Comparison of ENCODE assay signal across 21 cellular contexts in the genomic region with DNA sequence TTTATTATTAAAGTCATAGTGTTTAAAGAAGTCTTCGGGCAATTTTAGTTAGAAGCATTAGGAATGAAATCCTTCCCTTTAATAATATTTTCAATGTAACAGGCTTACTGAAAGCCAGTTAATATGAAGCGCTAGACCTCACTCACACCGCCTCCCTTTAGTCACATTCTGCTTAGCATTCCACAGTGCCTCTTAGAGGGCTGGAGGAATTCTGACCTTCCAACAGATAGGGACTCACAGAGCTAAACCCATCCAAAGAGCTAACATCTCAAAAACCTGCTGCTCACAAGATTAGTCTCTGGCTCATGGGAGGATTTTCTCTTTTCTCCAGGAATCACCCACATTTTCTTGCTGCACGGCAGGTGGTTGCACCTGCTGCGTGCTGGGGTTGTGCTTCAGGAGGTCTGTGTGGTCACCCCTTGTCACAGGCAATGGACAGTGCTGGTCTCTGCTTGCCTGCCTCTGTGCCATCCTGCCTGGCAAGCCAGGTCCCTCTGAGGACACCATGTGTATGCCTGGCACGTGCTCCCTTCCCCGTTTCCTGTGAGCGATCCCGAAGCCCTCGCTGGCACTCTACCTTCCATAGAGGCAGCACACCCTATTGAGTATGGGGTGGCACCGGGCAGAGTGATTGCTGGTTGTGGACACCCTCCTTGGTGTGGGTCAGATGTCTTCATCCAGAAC.
"Had no signal": no experiment of that assay in that cellular context is flagged by ENCODE, and none has a peak within 500 bp of the region (broad histone marks: within the 10 kb centered on the region; RNA-seq: fewer than 3 reads in every experiment).

No MANE protein-coding gene starts in this region.

- H3K4me1 ChIP-seq: breast epithelium, gastrocnemius medialis, left lung had no signal

- H3K36me3 ChIP-seq: breast epithelium, gastrocnemius medialis, left lung, stomach, thoracic aorta had no signal

- H3K9me3 ChIP-seq: breast epithelium, gastrocnemius medialis, left lung, stomach, thoracic aorta had no signal

- FAIRE-seq: astrocyte, kidney had no signal

- H3K9me3 Mint-ChIP-seq: T-cell had no signal

- H3K4me3 ChIP-seq: breast epithelium, coronary artery, gastrocnemius medialis, left lung, SK-N-MC, stomach, thoracic aorta had no signal

- H3K27ac ChIP-seq: breast epithelium, coronary artery, gastrocnemius medialis, left lung, SK-N-MC, thoracic aorta had no signal

- ATAC-seq: gastrocnemius medialis; left lung; naive thymus-derived CD4-positive, alpha-beta T cell; T-cell had no signal

- H3K27ac Mint-ChIP-seq: naive thymus-derived CD4-positive, alpha-beta T cell; T-cell had no signal

- H3K27me3 ChIP-seq: breast epithelium, gastrocnemius medialis, left lung, stomach had no signal

- H3K36me3 Mint-ChIP-seq: T-cell had no signal

- DNase-seq: activated CD4-positive, alpha-beta T cell treated with anti-CD3 and anti-CD28 coated beads, Interleukin-2, amount 50 U/mL, for 1 hour; activated CD8-positive, alpha-beta memory T cell treated with anti-CD3 and anti-CD28 coated beads for 24 hours; activated CD8-positive, alpha-beta memory T cell treated with anti-CD3 and anti-CD28 coated beads, Interleukin-2, amount 50 U/mL, for 48 hours; activated effector memory CD4-positive, alpha-beta T cell treated with Interleukin-2 at 50 U/mL for 16 hours; activated naive CD4-positive, alpha-beta T cell treated with anti-CD3 and anti-CD28 coated beads, Interleukin-2, amount 50 U/mL, for 16 hours; activated T-cell treated with anti-CD3 and anti-CD28 coated beads, Interleukin-2, amount 50 U/mL, for 48 hours; gastrocnemius medialis; kidney; left lung; mammary epithelial cell; naive thymus-derived CD4-positive, alpha-beta T cell; occipital lobe; posterior cingulate gyrus; stomach; T-cell; T-helper 9 cell had no signal
